ENCODE assay signal across 10 cellular contexts in genomic region chr2:24182507-24182906, GRCh38. TPM values are rescaled to one million over a fixed set of nuclear protein-coding genes. Genes with fewer than 3 reads are reported as not detected.
DNase-seq lines count a peak whose midpoint lies in the region; ATAC-seq and TF ChIP-seq lines count a peak whose summit lies in the region.
"Had no signal": no experiment of that assay in that cellular context is flagged by ENCODE, and none has a peak within 500 bp of the region (broad histone marks: within the 10 kb centered on the region; RNA-seq: fewer than 3 reads in every experiment).

No MANE protein-coding gene starts in this region.

- no peak for TF ChIP-seq CTCF in H9 (conservative IDR thresholded peaks at IDR 0.05)
- TF ChIP-seq CTCF in nephron progenitor cell (IDR thresholded peaks at IDR 0.05): no peak
- TF ChIP-seq CTCF in uterus (IDR thresholded peaks at IDR 0.05): no peak

- no peak overlapping the region for H3K56ac ChIP-seq in H9 (ENCODE audit: insufficient read length, low read depth, low read length)

- H3K4me2 ChIP-seq in H9 (ENCODE audit: insufficient read depth, insufficient read length, low read length): no peak overlapping the region

- WGBS in H9 (ENCODE audit: extremely low coverage, insufficient read length, low lambda C conversion rate): no CpG with 5 or more reads among the region's 7 CpGs
- 96 to 97% methylated on average over 7 of the region's 7 CpGs for WGBS in aorta, 2 donors

- H3K4me3 Mint-ChIP-seq in H9 (no peak overlapping the region), nephron progenitor cell (no peak overlapping the region)

- no peak overlapping the region for H3K14ac ChIP-seq in H9 (ENCODE audit: insufficient read depth, low read length)

- H3K36me3 ChIP-seq in uterus (no peaks in the 10 kb centered on the region), aorta (ENCODE audit: control insufficient read depth in 1 of 2, insufficient read depth in 2 of 2, low read length in 1 of 2) (no peaks in the 10 kb centered on the region)

- H3K79me1 ChIP-seq in H9 (ENCODE audit: insufficient read depth, low read depth, low read length, poor library complexity, severe bottlenecking): no peaks in the 10 kb centered on the region

- no peak overlapping the region for H3K23ac ChIP-seq in H9 (ENCODE audit: insufficient read length, low read depth, low read length)

- H3K4me1 Mint-ChIP-seq in H9 (no peaks in the 10 kb centered on the region), nephron progenitor cell (peaks cover 27% of the 10 kb centered on the region)

- no peak overlapping the region for H4K8ac ChIP-seq in H9 (replicated peaks; ENCODE audit: insufficient read length, low read depth, low read length)

- H3K27ac Mint-ChIP-seq in H9 (peak overlapping the region in 2 of 3 experiments; percentile 36 to 54; a peak in 4 of 7 replicates), nephron progenitor cell (peak overlapping the region; percentile 82)

- H2BK5ac ChIP-seq in H9 (ENCODE audit: insufficient read length, low read length): no peak overlapping the region

- H4K91ac ChIP-seq in H9 (ENCODE audit: insufficient read length, low read depth, low read length): no peak overlapping the region

- no peak overlapping the region for H2BK15ac ChIP-seq in H9 (ENCODE audit: low read depth, low read length)

- DNase-seq in DMS53 treated with DMSO at 0.1 percent for 48 hours (lab: John Stamatoyannopoulos, UW; ENCODE audit: unreplicated experiment) (peak; percentile 89), H9 (no peak), SHP77 (lab: John Stamatoyannopoulos, UW) (peak; percentile 37 to 53), nephron progenitor cell (no peak), uterus (no peak), KG1 (lab: John Stamatoyannopoulos, UW) (no peak), aorta (no peak)
- DNase-seq: Karpas-422, NCI-H226 had no signal

- no peaks in the 10 kb centered on the region for H4K20me1 ChIP-seq in H9 (ENCODE audit: control insufficient read depth, insufficient read depth, insufficient read length)

- no peak overlapping the region for H2BK12ac ChIP-seq in H9 (ENCODE audit: insufficient read length, low read depth, low read length)

- H2BK120ac ChIP-seq in H9 (ENCODE audit: low read depth, low read length, poor library complexity, severe bottlenecking): no peak overlapping the region

- no peak overlapping the region for H2AK5ac ChIP-seq in H9 (ENCODE audit: insufficient read length, low read length)

- no peaks in the 10 kb centered on the region for H3K79me2 ChIP-seq in H9 (ENCODE audit: insufficient read depth, low read length)

- no peak overlapping the region for H3K9ac ChIP-seq in H9 (ENCODE audit: extremely low read depth, insufficient read length, low read length)

- no peak overlapping the region for H2BK20ac ChIP-seq in H9 (ENCODE audit: low read depth, low read length, poor library complexity, severe bottlenecking)

- TF ChIP-seq POLR2A in uterus (IDR thresholded peaks at IDR 0.05): no peak

- no peak overlapping the region for H3K4me3 ChIP-seq in uterus
- H3K4me3 ChIP-seq in aorta (ENCODE audit: low read length in 2 of 2): no peak overlapping the region

- no peak for ATAC-seq in aorta (ENCODE audit: low FRiP score)

- H3K27me3 Mint-ChIP-seq in H9 (ENCODE audit: low read depth): no peaks in the 10 kb centered on the region
- peaks cover 6% of the 10 kb centered on the region for H3K27me3 Mint-ChIP-seq in nephron progenitor cell (ENCODE audit: low read depth, poor library complexity)

- H3K36me3 Mint-ChIP-seq in H9 (ENCODE audit: insufficient read depth in 1 of 3, low read depth in 3 of 3) (no peaks in the 10 kb centered on the region; a peak in 1 of 7 replicates), nephron progenitor cell (ENCODE audit: low read depth) (peaks cover 8% of the 10 kb centered on the region)

- no peak overlapping the region for H2AFZ ChIP-seq in H9 (ENCODE audit: low read length)

- H3K4me1 ChIP-seq in H9 (ENCODE audit: insufficient read depth, low read length): no peaks in the 10 kb centered on the region
- H3K4me1 ChIP-seq in uterus: no peaks in the 10 kb centered on the region
- H3K4me1 ChIP-seq in aorta (ENCODE audit: control insufficient read depth in 1 of 2, insufficient read depth in 2 of 2, low read length in 2 of 2): no peaks in the 10 kb centered on the region

- H3K18ac ChIP-seq in H9 (ENCODE audit: insufficient read length, low read depth, low read length): no peak overlapping the region

- H3K27me3 ChIP-seq in H9 (ENCODE audit: insufficient read depth, low read length) (no peaks in the 10 kb centered on the region), uterus (no peaks in the 10 kb centered on the region), aorta (ENCODE audit: control insufficient read depth in 1 of 2, insufficient read depth in 2 of 2, low read length in 1 of 2) (no peaks in the 10 kb centered on the region)

- H3T11ph ChIP-seq in H9 (ENCODE audit: low read length): no peak overlapping the region

- H3K9me3 ChIP-seq in H9 (ENCODE audit: control insufficient read depth, low read depth, low read length): no peaks in the 10 kb centered on the region
- H3K9me3 ChIP-seq in uterus: no peaks in the 10 kb centered on the region
- no peaks in the 10 kb centered on the region for H3K9me3 ChIP-seq in aorta (ENCODE audit: control insufficient read depth, low read length)

- H3K9me3 Mint-ChIP-seq in H9 (no peaks in the 10 kb centered on the region), nephron progenitor cell (peaks cover 18% of the 10 kb centered on the region)

- no peak overlapping the region for H4K5ac ChIP-seq in H9 (ENCODE audit: insufficient read length, low read depth, low read length)

- H3K27ac ChIP-seq in H9 (ENCODE audit: insufficient read length, low read depth, low read length) (no peak overlapping the region), uterus (no peak overlapping the region), aorta (ENCODE audit: low read depth in 1 of 2, low read length in 2 of 2) (no peak overlapping the region)

- H3K23me2 ChIP-seq in H9 (ENCODE audit: insufficient read length, low read depth, low read length, poor library complexity, severe bottlenecking): no peaks in the 10 kb centered on the region

- intact Hi-C loops in uterus (cut with DNase I; ENCODE audit: low total_unique reads) (no loop called here), aorta (cut with DNase I) (no loop called here)

- H3K4ac ChIP-seq in H9 (ENCODE audit: low read depth, low read length): no peak overlapping the region

RNA-seq across cellular contexts. Expression of gene FAM228A, which starts 7.7 kb away (rescaled TPM):
- total RNA-seq in H9 (2021) (not detected in 2 replicates), uterus (1 to 10 TPM in 3 of 4 donors, not detected in 1; 1.4 to 3.1 (median 3.0) TPM), aorta (1 to 10 TPM; 1.7 to 3.9 TPM)
- 1 to 10 TPM; 1.0 to 4.7 TPM for polyA plus RNA-seq in aorta
- total RNA-seq: SK-MEL-5 had no signal

RNA-seq across cellular contexts. Expression of gene FAM228B, which starts 59.2 kb away (rescaled TPM):
- total RNA-seq in H9 (2021) (6.5 and 6.7 TPM in 2 replicates), uterus (10 to 100 TPM; 25.1 to 96.1 (median 51.7) TPM), aorta (10 to 100 TPM; 36.7 to 47.8 TPM)
- 10 to 100 TPM; 30.0 to 31.1 TPM for polyA plus RNA-seq in aorta

RNA-seq across cellular contexts. Expression of gene PFN4, which starts 59.4 kb away (rescaled TPM):
- total RNA-seq in H9 (2021): not detected in 2 replicates
- total RNA-seq in uterus: 1 to 10 TPM in 1 of 4 donors, under 1 TPM in 1, not detected in 2; 0.95 to 2.0 TPM
- under 1 TPM in 1 of 2 donors, not detected in 1; 0.93 TPM for total RNA-seq in aorta
- polyA plus RNA-seq in aorta: under 1 TPM; 0.26 to 0.63 TPM

Comparison
In these comparisons a context has a peak if more than half of its experiments do, and no peak if none do; other contexts are left out.
1. DNase-seq: peak in DMS53 treated with DMSO at 0.1 percent for 48 hours (single experiment) and SHP77 (2 of 2); none in H9 (single experiment), nephron progenitor cell (single experiment), uterus (0 of 2), KG1 (single experiment) and aorta (0 of 2).